ENCODE assay signal across 21 cellular contexts in the genomic region with DNA sequence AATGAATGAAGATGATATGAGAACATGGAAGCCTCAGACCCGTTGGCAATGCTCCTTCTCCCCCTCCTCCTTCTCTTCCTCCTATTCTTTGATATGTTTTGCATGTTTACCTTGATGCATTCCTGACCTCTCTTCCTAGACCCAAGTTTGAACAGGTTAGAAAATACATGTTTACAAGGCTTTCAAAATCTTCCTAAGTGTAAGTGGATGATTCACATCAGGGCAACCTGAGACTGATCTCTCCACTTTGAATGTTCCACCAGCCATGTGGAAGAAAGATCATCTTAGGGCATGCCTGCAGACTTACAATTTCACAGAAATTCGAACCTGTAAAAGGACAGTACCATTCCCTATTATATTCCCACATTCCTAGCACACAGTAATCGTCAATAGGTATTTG. TPM values are rescaled to one million over a fixed set of nuclear protein-coding genes. Genes with fewer than 3 reads are reported as not detected.
A peak's percentile ranks its signal among the peaks of the same experiment; 100 is the strongest.
DNase-seq lines count a peak whose midpoint lies in the region; ATAC-seq lines count a peak whose summit lies in the region.
"Had no signal": no experiment of that assay in that cellular context is flagged by ENCODE, and none has a peak within 500 bp of the region (broad histone marks: within the 10 kb centered on the region; RNA-seq: fewer than 3 reads in every experiment).

No MANE protein-coding gene starts in this region.

- H3K27ac Mint-ChIP-seq in activated naive CD4-positive, alpha-beta T cell treated with anti-CD3 and anti-CD28 coated beads, Interleukin-2, amount 50 U/mL, for 24 hours = peak overlapping the region; percentile 93

- no peaks in the 10 kb centered on the region for H3K9me3 Mint-ChIP-seq in activated naive CD4-positive, alpha-beta T cell treated with anti-CD3 and anti-CD28 coated beads, Interleukin-2, amount 50 U/mL, for 24 hours
- H3K9me3 Mint-ChIP-seq: CD8-positive, alpha-beta memory T cell had no signal

- peaks cover 35% of the 10 kb centered on the region for H3K4me1 ChIP-seq in effector memory CD4-positive, alpha-beta T cell (ENCODE audit: control insufficient read depth, insufficient read depth, low read length, poor library complexity, severe bottlenecking)
- H3K4me1 ChIP-seq: BE2C, SJCRH30 had no signal

- no peak overlapping the region for H3K4me3 ChIP-seq in effector memory CD4-positive, alpha-beta T cell (ENCODE audit: insufficient read depth, low read depth, low read length, poor library complexity, severe bottlenecking)
- H3K4me3 ChIP-seq: MG63, SJCRH30 had no signal

- ATAC-seq in HG02759 (IDR thresholded peaks at IDR 0.05; ENCODE audit: unreplicated experiment) (no peak), GM19328 (IDR thresholded peaks at IDR 0.05; ENCODE audit: unreplicated experiment) (no peak)

- no peaks in the 10 kb centered on the region for H3K27me3 Mint-ChIP-seq in activated naive CD4-positive, alpha-beta T cell treated with anti-CD3 and anti-CD28 coated beads, Interleukin-2, amount 50 U/mL, for 24 hours

- no peaks in the 10 kb centered on the region for H3K36me3 ChIP-seq in effector memory CD4-positive, alpha-beta T cell (ENCODE audit: control insufficient read depth, insufficient read depth, low read length)
- H3K36me3 ChIP-seq: BE2C, MG63, SJCRH30 had no signal

- no peaks in the 10 kb centered on the region for H3K36me3 Mint-ChIP-seq in activated naive CD4-positive, alpha-beta T cell treated with anti-CD3 and anti-CD28 coated beads, Interleukin-2, amount 50 U/mL, for 24 hours
- H3K36me3 Mint-ChIP-seq: CD8-positive, alpha-beta memory T cell had no signal

- no peaks in the 10 kb centered on the region for H3K9me3 ChIP-seq in effector memory CD4-positive, alpha-beta T cell (ENCODE audit: control insufficient read depth, low read length)
- H3K9me3 ChIP-seq: BE2C, MG63, SJCRH30 had no signal

- H3K27ac ChIP-seq in effector memory CD4-positive, alpha-beta T cell (ENCODE audit: insufficient read depth, low read length, poor library complexity, severe bottlenecking) = peak overlapping the region; percentile 29
- H3K27ac ChIP-seq: SJCRH30 had no signal

- H3K4me3 Mint-ChIP-seq in activated naive CD4-positive, alpha-beta T cell treated with anti-CD3 and anti-CD28 coated beads, Interleukin-2, amount 50 U/mL, for 24 hours = no peak overlapping the region

- peaks cover 62% of the 10 kb centered on the region for H3K4me1 Mint-ChIP-seq in activated naive CD4-positive, alpha-beta T cell treated with anti-CD3 and anti-CD28 coated beads, Interleukin-2, amount 50 U/mL, for 24 hours

- H3K27me3 ChIP-seq in effector memory CD4-positive, alpha-beta T cell (replicated peaks; ENCODE audit: control insufficient read depth, insufficient read depth, low read length, poor library complexity, severe bottlenecking) = no peaks in the 10 kb centered on the region

- no peak for DNase-seq in activated naive CD4-positive, alpha-beta T cell (lab: John Stamatoyannopoulos, UW)
- DNase-seq in DMS53 treated with DMSO at 0.1 percent for 48 hours (lab: John Stamatoyannopoulos, UW; ENCODE audit: unreplicated experiment) (peak; percentile 29), renal cortical epithelial cell (ENCODE audit: low read depth) (peak; percentile 63), T-helper 9 cell (no peak)
- DNase-seq in effector memory CD4-positive, alpha-beta T cell = no peak
- DNase-seq: BE2C; Calu3; CD8-positive, alpha-beta memory T cell; EL; GF-D8; Kasumi-1; MG63; NCI-H1417; NCI-H1694 treated with DMSO at 0.1 percent for 48 hours; NCI-H2081 treated with DMSO at 0.1 percent for 48 hours; NCI-H446 treated with DMSO at 0.1 percent for 48 hours; OCI-M1; SJCRH30 had no signal

RNA-seq across cellular contexts. Expression of gene LDHB, which starts 18.0 kb away (rescaled TPM):
- total RNA-seq in renal cortical epithelial cell = 902 and 2,308 TPM in 2 replicates

Comparison
In these comparisons a context has a peak if more than half of its experiments do, and no peak if none do; other contexts are left out.
1. DNase-seq: peak in DMS53 treated with DMSO at 0.1 percent for 48 hours (single experiment) and renal cortical epithelial cell (single experiment); none in activated naive CD4-positive, alpha-beta T cell (0 of 4), effector memory CD4-positive, alpha-beta T cell (0 of 3) and T-helper 9 cell (single experiment).